14 cellular contexts compared by ENCODE assay signal in genomic region chr6:56863366-56863765, GRCh38.
DNase-seq lines count a peak whose midpoint lies in the region; ATAC-seq, FAIRE-seq and TF ChIP-seq lines count a peak whose summit lies in the region.
"Had no signal": no experiment of that assay in that cellular context is flagged by ENCODE, and none has a peak within 500 bp of the region (broad histone marks: within the 10 kb centered on the region; RNA-seq: fewer than 3 reads in every experiment).

No MANE protein-coding gene starts in this region.

- FAIRE-seq in H54 (lab: Jason Lieb, UNC), result peak; percentile 91
- FAIRE-seq: kidney, pancreas had no signal

- no peak for TF ChIP-seq CTCF in fibroblast of the aortic adventitia (IDR thresholded peaks at IDR 0.05; ENCODE audit: insufficient read depth, low read length)

- intact Hi-C loops in sciatic nerve (cut with DNase I), result loop anchor here (10.0 kb wide), 1 partner anchor 469 kb away; no protein-coding TSS in a partner anchor

- H3K27ac ChIP-seq in SJCRH30, result peak overlapping the region; percentile 41
- H3K27ac ChIP-seq: testis had no signal

- H3K27me3 ChIP-seq in SJCRH30, result no peaks in the 10 kb centered on the region
- H3K27me3 ChIP-seq: pancreas, testis had no signal

- peaks cover 26% of the 10 kb centered on the region for H3K4me1 ChIP-seq in SJCRH30
- H3K4me1 ChIP-seq: testis had no signal

- H3K9me3 ChIP-seq in SJCRH30 (replicated peaks), result no peaks in the 10 kb centered on the region
- H3K9me3 ChIP-seq: pancreas, testis had no signal

- H3K4me3 ChIP-seq in SJCRH30, result no peak overlapping the region
- H3K4me3 ChIP-seq in fibroblast of the aortic adventitia (ENCODE audit: low read depth, low read length), result no peak overlapping the region
- H3K4me3 ChIP-seq: pancreas, testis had no signal

- TF ChIP-seq POLR2A in H54 (IDR thresholded peaks at IDR 0.05; ENCODE audit: low read depth, low read length), result no peak

- H3K36me3 ChIP-seq in SJCRH30, result no peaks in the 10 kb centered on the region
- H3K36me3 ChIP-seq: pancreas had no signal

- no peak for DNase-seq in H54 (ENCODE audit: insufficient read length, low spot score)
- DNase-seq in SJCRH30, result peak; percentile 33 to 45
- peak; percentile 77 for DNase-seq in fibroblast of the aortic adventitia (ENCODE audit: low read depth)
- no peak for DNase-seq in sciatic nerve (ENCODE audit: low spot score)
- no peak for DNase-seq in T1000 (lab: John Stamatoyannopoulos, UW)
- DNase-seq in iPS-NIHi11 (ENCODE audit: low spot score), result no peak
- no peak for DNase-seq in pons (ENCODE audit: low spot score)
- DNase-seq: activated CD4-positive, alpha-beta T cell treated with anti-CD3 and anti-CD28 coated beads, Interleukin-2, amount 50 U/mL, for 48 hours; DMS79 treated with DMSO at 0.1 percent for 48 hours; kidney; NCI-H2227 treated with DMSO at 0.1 percent for 48 hours; pancreas; testis had no signal

- ATAC-seq in sciatic nerve (peak; percentile 80), HG03196 (IDR thresholded peaks at IDR 0.05; ENCODE audit: unreplicated experiment) (no peak)

Comparison
In these comparisons a context has a peak if more than half of its experiments do, and no peak if none do; other contexts are left out.
1. DNase-seq: peak in SJCRH30 (2 of 2) and fibroblast of the aortic adventitia (single experiment); none in H54 (single experiment), sciatic nerve (single experiment), T1000 (single experiment), iPS-NIHi11 (single experiment) and pons (single experiment).